17 cellular contexts compared by ENCODE assay signal in the genomic region with DNA sequence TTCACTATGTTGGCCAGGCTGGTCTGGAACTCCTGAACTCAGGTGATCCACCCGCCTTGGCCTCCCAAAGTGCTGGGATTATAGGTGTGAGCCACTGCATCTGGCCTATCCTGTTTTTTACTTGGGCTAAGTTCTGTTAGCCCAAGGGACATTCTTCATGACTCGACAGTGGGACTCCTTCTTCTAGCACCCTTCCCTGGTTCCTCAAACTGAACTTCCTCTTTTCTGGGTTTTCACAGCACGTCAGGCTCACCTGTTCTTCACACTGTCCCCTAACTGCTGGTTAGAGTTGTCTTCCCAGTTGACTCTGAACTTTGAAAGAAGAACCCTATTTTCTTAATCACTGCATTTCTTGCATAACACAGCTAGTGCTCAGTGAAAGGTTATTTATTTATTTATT. TPM values are rescaled to one million over a fixed set of nuclear protein-coding genes. Genes with fewer than 3 reads are reported as not detected.
DNase-seq lines count a peak whose midpoint lies in the region; ATAC-seq and TF ChIP-seq lines count a peak whose summit lies in the region.
"Had no signal": no experiment of that assay in that cellular context is flagged by ENCODE, and none has a peak within 500 bp of the region (broad histone marks: within the 10 kb centered on the region; RNA-seq: fewer than 3 reads in every experiment).

No MANE protein-coding gene starts in this region.

- no peak for TF ChIP-seq CTCF in GM12865 (IDR thresholded peaks at IDR 0.05; ENCODE audit: insufficient read depth, low read depth, low read length, missing control alignments)

- peak; percentile 72 for DNase-seq in GM12865 (ENCODE audit: low read depth)
- peak; percentile 79 for DNase-seq in RPMI8226
- no peak for DNase-seq in activated CD8-positive, alpha-beta memory T cell treated with anti-CD3 and anti-CD28 coated beads, Interleukin-2, amount 50 U/mL, for 48 hours
- DNase-seq in stimulated activated naive CD4-positive, alpha-beta T cell treated with Interleukin-2 at 50 U/mL for 16 hours (lab: John Stamatoyannopoulos, UW), result no peak
- no peak for DNase-seq in occipital lobe (lab: John Stamatoyannopoulos, UW)
- DNase-seq: activated CD4-positive, alpha-beta T cell treated with anti-CD3 and anti-CD28 coated beads for 1 hour; body of pancreas; glutamatergic neuron; NCI-H345; ovary; SHP77; stimulated activated CD8-positive, alpha-beta memory T cell treated with anti-CD3 and anti-CD28 coated beads, Interleukin-4, amount 100 ng/mL, for 48 hours; uterus had no signal

- H3K4me3 ChIP-seq in GM12865 (ENCODE audit: low read depth, low read length), result no peak overlapping the region
- H3K4me3 ChIP-seq: body of pancreas, ovary, uterus had no signal

- ATAC-seq in GM19467 (IDR thresholded peaks at IDR 0.05; ENCODE audit: unreplicated experiment) (peak; percentile 54), HG03095 (IDR thresholded peaks at IDR 0.05; ENCODE audit: unreplicated experiment) (peak; percentile 80), HG02981 (IDR thresholded peaks at IDR 0.05; ENCODE audit: unreplicated experiment) (no peak)
- ATAC-seq: body of pancreas had no signal

RNA-seq across cellular contexts. Expression of gene CABP1, which starts 22.5 kb away (rescaled TPM):
- 3.1 TPM for total RNA-seq in occipital lobe
- total RNA-seq: LHCN-M2 had no signal

RNA-seq across cellular contexts. Expression of gene MLEC, which starts 24.1 kb away (rescaled TPM):
- total RNA-seq in occipital lobe, result 41.5 TPM

RNA-seq across cellular contexts. Expression of gene UNC119B, which starts 47.4 kb away (rescaled TPM):
- total RNA-seq in occipital lobe, result 11.9 TPM

Comparison
In these comparisons a context has a peak if more than half of its experiments do, and no peak if none do; other contexts are left out.
1. DNase-seq: peak in GM12865 (single experiment) and RPMI8226 (single experiment); none in activated CD8-positive, alpha-beta memory T cell treated with anti-CD3 and anti-CD28 coated beads, Interleukin-2, amount 50 U/mL, for 48 hours (single experiment), stimulated activated naive CD4-positive, alpha-beta T cell treated with Interleukin-2 at 50 U/mL for 16 hours (single experiment) and occipital lobe (single experiment).